In genomic region chr1:22930235-22930912, GRCh38 we compare ENCODE assay signal across 10 cellular contexts. TPM values are rescaled to one million over a fixed set of nuclear protein-coding genes. Genes with fewer than 3 reads are reported as not detected.
DNase-seq lines count a peak whose midpoint lies in the region; ATAC-seq and TF ChIP-seq lines count a peak whose summit lies in the region.
"Had no signal": no experiment of that assay in that cellular context is flagged by ENCODE, and none has a peak within 500 bp of the region (broad histone marks: within the 10 kb centered on the region; RNA-seq: fewer than 3 reads in every experiment).

No MANE protein-coding gene starts in this region.

- no peak overlapping the region for H2AFZ ChIP-seq in SU-DHL-6 (ENCODE audit: low read depth, low read length, severe bottlenecking)

- TF ChIP-seq POLR2A in GM18505 (IDR thresholded peaks at IDR 0.05; ENCODE audit: borderline replicate concordance, extremely low read depth, insufficient read depth, insufficient read length): no peak

- H3F3A ChIP-seq in SU-DHL-6 (ENCODE audit: insufficient read depth): no peaks in the 10 kb centered on the region

- no peak overlapping the region for H3K4me3 ChIP-seq in SU-DHL-6 (ENCODE audit: insufficient read depth, low read length, poor library complexity, severe bottlenecking)
- H3K4me3 ChIP-seq in naive thymus-derived CD4-positive, alpha-beta T cell (ENCODE audit: low read length): no peak overlapping the region
- H3K4me3 ChIP-seq: skin epidermis had no signal

- no peaks in the 10 kb centered on the region for H4K20me1 ChIP-seq in SU-DHL-6 (ENCODE audit: low read depth, low read length)

- H3K36me3 Mint-ChIP-seq in naive thymus-derived CD4-positive, alpha-beta T cell: no peaks in the 10 kb centered on the region

- H3K9me3 ChIP-seq in SU-DHL-6 (ENCODE audit: insufficient read depth, low read length): no peaks in the 10 kb centered on the region
- H3K9me3 ChIP-seq in naive thymus-derived CD4-positive, alpha-beta T cell (ENCODE audit: control insufficient read depth in 2 of 3, low read length in 3 of 3): no peaks in the 10 kb centered on the region

- intact Hi-C loops in naive thymus-derived CD4-positive, alpha-beta T cell (cut with micrococcal nuclease): loop anchor here in 1 of 2 donors (5.0 kb wide), 1 partner anchor 228 kb away; no protein-coding TSS in a partner anchor

- no peaks in the 10 kb centered on the region for H3K9me2 ChIP-seq in SU-DHL-6 (replicated peaks; ENCODE audit: insufficient read depth, low read length)

- peaks cover 0 to 2% (median 0%) of the 10 kb centered on the region in 11 donors for H3K9me3 Mint-ChIP-seq in naive thymus-derived CD4-positive, alpha-beta T cell

- POLR2A ChIA-PET in naive thymus-derived CD4-positive, alpha-beta T cell (lab: Charles Lee): no interaction called here

- no peaks in the 10 kb centered on the region for H3K79me2 ChIP-seq in SU-DHL-6 (ENCODE audit: insufficient read depth, low read length)

- TF ChIP-seq CTCF in SU-DHL-6 (IDR thresholded peaks at IDR 0.05; ENCODE audit: insufficient read depth, low read length, poor library complexity, severe bottlenecking): peak; percentile 61

- H3K27ac ChIP-seq in SU-DHL-6 (ENCODE audit: low read depth, low read length): no peak overlapping the region
- no peak overlapping the region for H3K27ac ChIP-seq in naive thymus-derived CD4-positive, alpha-beta T cell (ENCODE audit: low read depth, low read length)
- H3K27ac ChIP-seq: skin epidermis had no signal

- no peaks in the 10 kb centered on the region for H3K27me3 ChIP-seq in SU-DHL-6 (ENCODE audit: low read length)
- no peaks in the 10 kb centered on the region for H3K27me3 ChIP-seq in naive thymus-derived CD4-positive, alpha-beta T cell (ENCODE audit: control insufficient read depth in 2 of 2, insufficient read depth in 2 of 2, low read length in 2 of 2)

- no peak overlapping the region for H3K27ac Mint-ChIP-seq in naive thymus-derived CD4-positive, alpha-beta T cell

- DNase-seq in Daoy (ENCODE audit: low read depth) (peak; percentile 64), HT-29 (ENCODE audit: low spot score) (peak; percentile 62)
- no peak for DNase-seq in naive thymus-derived CD4-positive, alpha-beta T cell

- H3K36me3 ChIP-seq in SU-DHL-6 (ENCODE audit: low read length): no peaks in the 10 kb centered on the region
- H3K36me3 ChIP-seq in naive thymus-derived CD4-positive, alpha-beta T cell (ENCODE audit: control insufficient read depth in 2 of 3, insufficient read depth in 3 of 3, low read length in 3 of 3): no peaks in the 10 kb centered on the region

- no peak overlapping the region for H3K4me2 ChIP-seq in SU-DHL-6 (ENCODE audit: low read depth, low read length, poor library complexity, severe bottlenecking)

- H3K27me3 Mint-ChIP-seq in naive thymus-derived CD4-positive, alpha-beta T cell: peaks cover 4 to 25% (median 22%) of the 10 kb centered on the region in 5 donors

- H3K9ac ChIP-seq in SU-DHL-6 (ENCODE audit: low read length): no peak overlapping the region

- H3K4me1 Mint-ChIP-seq in naive thymus-derived CD4-positive, alpha-beta T cell: no peaks in the 10 kb centered on the region

- H3K4me3 Mint-ChIP-seq in naive thymus-derived CD4-positive, alpha-beta T cell: no peak overlapping the region

- H3K4me1 ChIP-seq in naive thymus-derived CD4-positive, alpha-beta T cell (ENCODE audit: control insufficient read depth in 2 of 2, insufficient read depth in 2 of 2, low read length in 2 of 2): no peaks in the 10 kb centered on the region

- ATAC-seq in esophagus mucosa: peak; percentile 58
- ATAC-seq in naive thymus-derived CD4-positive, alpha-beta T cell: peak; percentile 24
- ATAC-seq in HG02973 (IDR thresholded peaks at IDR 0.05; ENCODE audit: unreplicated experiment): no peak
- ATAC-seq in HG03432 (IDR thresholded peaks at IDR 0.05; ENCODE audit: unreplicated experiment): no peak
- ATAC-seq in GM18505 (IDR thresholded peaks at IDR 0.05; ENCODE audit: unreplicated experiment): no peak

- CTCF ChIA-PET in naive thymus-derived CD4-positive, alpha-beta T cell (lab: Charles Lee): no interaction called here

RNA-seq across cellular contexts. Expression of gene LACTBL1, which starts 42.3 kb away (rescaled TPM):
- total RNA-seq in Daoy (2014; rRNA removed; shearing (Covaris generic)): not detected in 2 replicates
- total RNA-seq in HT-29 (2014; rRNA removed; shearing (Covaris generic)): not detected in 2 replicates
- total RNA-seq in esophagus mucosa: not detected
- not detected for total RNA-seq in naive thymus-derived CD4-positive, alpha-beta T cell
- polyA plus RNA-seq in naive thymus-derived CD4-positive, alpha-beta T cell: not detected
- total RNA-seq: T-helper 2 cell treated with Interferon-gamma antibody and Interleukin-4, amounts not matched to agents 100 ng/mL and 5 ng/mL, for 36 hours had no signal

Comparison
In these comparisons a context has a peak if more than half of its experiments do, and no peak if none do; other contexts are left out.
1. DNase-seq: peak in Daoy (single experiment) and HT-29 (single experiment); none in naive thymus-derived CD4-positive, alpha-beta T cell (0 of 9).
2. ATAC-seq: peak in esophagus mucosa (single experiment) and naive thymus-derived CD4-positive, alpha-beta T cell (single experiment); none in HG02973 (single experiment), HG03432 (single experiment) and GM18505 (single experiment).